ENCODE assay signal across 8 cellular contexts in genomic region chr1:157073944-157074685, GRCh38. TPM values are rescaled to one million over a fixed set of nuclear protein-coding genes. Genes with fewer than 3 reads are reported as not detected.
DNase-seq lines count a peak whose midpoint lies in the region; ATAC-seq, FAIRE-seq and TF ChIP-seq lines count a peak whose summit lies in the region.

No MANE protein-coding gene starts in this region.

- TF ChIP-seq CTCF in D721Med (IDR thresholded peaks at IDR 0.05; ENCODE audit: insufficient read depth, missing control alignments) (peak; percentile 81), MCF 10A (IDR thresholded peaks at IDR 0.05; ENCODE audit: unreplicated experiment) (peak; percentile 60)

- H3K27me3 Mint-ChIP-seq in MCF 10A (ENCODE audit: insufficient read depth, unreplicated experiment) = no peaks in the 10 kb centered on the region

- no peaks in the 10 kb centered on the region for H3K36me3 Mint-ChIP-seq in MCF 10A (ENCODE audit: insufficient read depth, unreplicated experiment)

- H3K9me3 ChIP-seq in SJCRH30 (replicated peaks) = no peaks in the 10 kb centered on the region

- H3K9me3 Mint-ChIP-seq in MCF 10A (ENCODE audit: unreplicated experiment) = no peaks in the 10 kb centered on the region

- H3K27ac Mint-ChIP-seq in MCF 10A (ENCODE audit: low read depth, unreplicated experiment) = no peak overlapping the region

- H3K36me3 ChIP-seq in SJCRH30 = no peaks in the 10 kb centered on the region

- CTCF ChIA-PET in MCF 10A (lab: Yijun Ruan, JAX) = interaction anchor here (0.6 to 4.7 kb wide), 30 partner anchors 9 to 289 kb away, joined by 3 to 34 read pairs (median 4); no protein-coding TSS in a partner anchor

- DNase-seq in D721Med (ENCODE audit: insufficient read length, low spot score) (no peak), HuH-7.5 (ENCODE audit: low spot score) (peak; percentile 57), SJCRH30 (peak; percentile 89 to 91), MCF 10A (ENCODE audit: unreplicated experiment) (peak; percentile 81), iris pigment epithelial cell (ENCODE audit: low read depth) (peak; percentile 72), 8988T (no peak)
- peak; percentile 27 to 30 for DNase-seq in stimulated activated CD4-positive, alpha-beta T cell treated with anti-CD3 and anti-CD28 coated beads, Interleukin-15, amount 100 ng/mL, for 48 hours (ENCODE audit: low read depth in 2 of 2)

- no peak for FAIRE-seq in D721Med (lab: Jason Lieb, UNC)

- POLR2A ChIA-PET in MCF 10A (lab: Yijun Ruan, JAX) = interaction anchor here (0.7 to 1.0 kb wide), 2 partner anchors 12 to 28 kb away, joined by 3 read pairs; partner anchors contain the start of gene ARHGEF11

- no peak overlapping the region for H3K4me3 Mint-ChIP-seq in MCF 10A (ENCODE audit: unreplicated experiment)

- no peak for ATAC-seq in HG03159 (IDR thresholded peaks at IDR 0.05; ENCODE audit: unreplicated experiment)

- H3K27me3 ChIP-seq in SJCRH30 = no peaks in the 10 kb centered on the region

- intact Hi-C loops in MCF 10A (cut with micrococcal nuclease) = loop anchor here (10.0 kb wide), 1 partner anchor 149 kb away; the partner anchor contains the start of gene LRRC71

- no peak overlapping the region for H3K27ac ChIP-seq in SJCRH30

- no peaks in the 10 kb centered on the region for H3K4me1 Mint-ChIP-seq in MCF 10A (ENCODE audit: insufficient read depth, unreplicated experiment)

- peaks cover 11% of the 10 kb centered on the region for H3K4me1 ChIP-seq in SJCRH30

- H3K4me3 ChIP-seq in SJCRH30 = peak overlapping the region; percentile 40

- BruUV-seq in MCF 10A (replicated peaks; lab: Mats Ljungman, UMichigan) = no TSS peak

RNA-seq across cellular contexts. Expression of gene ETV3L, which starts 25.5 kb away (rescaled TPM):
- 0.05 TPM in 1 of 2 replicates, not detected in the other for total RNA-seq in SJCRH30 (2014; rRNA removed; shearing (Covaris generic))
- not detected in 2 replicates for total RNA-seq in MCF 10A (2022)

RNA-seq across cellular contexts. Expression of gene ARHGEF11, which starts 28.6 kb away (rescaled TPM):
- 19.0 and 19.7 TPM in 2 replicates for total RNA-seq in SJCRH30 (2014; rRNA removed; shearing (Covaris generic))
- 34.5 and 38.5 TPM in 2 replicates for total RNA-seq in MCF 10A (2022)

Comparison
In these comparisons a context has a peak if more than half of its experiments do, and no peak if none do; other contexts are left out.
1. DNase-seq: peak in HuH-7.5 (single experiment), SJCRH30 (2 of 2), MCF 10A (single experiment), iris pigment epithelial cell (single experiment) and stimulated activated CD4-positive, alpha-beta T cell treated with anti-CD3 and anti-CD28 coated beads, Interleukin-15, amount 100 ng/mL, for 48 hours (2 of 2); none in D721Med (single experiment) and 8988T (single experiment).